Comparison of ENCODE assay signal across 20 cellular contexts in genomic region chr5:126577415-126577814, GRCh38.
"Had no signal": no experiment of that assay in that cellular context is flagged by ENCODE, and none has a peak within 500 bp of the region (broad histone marks: within the 10 kb centered on the region; RNA-seq: fewer than 3 reads in every experiment).

No MANE protein-coding gene starts in this region.

- ATAC-seq: SK-N-SH treated with all-trans-retinoic acid at 6 μM for 48 hours had no signal

- H3K27me3 ChIP-seq: SJCRH30 had no signal

- H3K4me1 ChIP-seq: SJCRH30 had no signal

- H3K9me3 ChIP-seq: SJCRH30 had no signal

- H3K27ac ChIP-seq: KMS-11, SJCRH30 had no signal

- H3K4me2 ChIP-seq: KMS-11 had no signal

- DNase-seq: IMR-90, Kasumi-1, MV-4-11, NCI-H1048, NCI-H1105, NCI-H1417, NCI-H1436 treated with DMSO at 0.1 percent for 48 hours, NCI-H1694, NCI-H187 treated with DMSO at 0.1 percent for 48 hours, NCI-H2029 treated with DMSO at 0.1 percent for 48 hours, NCI-H2107, NCI-H2227 treated with DMSO at 0.1 percent for 48 hours, NCI-H524, NCI-H526 treated with DMSO at 0.1 percent for 48 hours, NCI-H748 treated with DMSO at 0.1 percent for 48 hours, RPMI8226, SHP77, SJCRH30 had no signal

- H3K4me3 ChIP-seq: SJCRH30 had no signal

- H3K9ac ChIP-seq: KMS-11 had no signal
